26 cellular contexts compared by ENCODE assay signal in genomic region chr3:150484410-150484809, GRCh38.
"Had no signal": no experiment of that assay in that cellular context is flagged by ENCODE, and none has a peak within 500 bp of the region (broad histone marks: within the 10 kb centered on the region; RNA-seq: fewer than 3 reads in every experiment).

No MANE protein-coding gene starts in this region.

- H3K27ac ChIP-seq: epithelial cell of prostate, esophagus squamous epithelium, gastrocnemius medialis, heart right ventricle, left lung, lower lobe of right lung had no signal

- H3K4me1 ChIP-seq: esophagus squamous epithelium, heart right ventricle, left lung, lower lobe of right lung had no signal

- H3K27me3 ChIP-seq: esophagus squamous epithelium, gastrocnemius medialis, heart right ventricle, left lung had no signal

- DNase-seq: cortex of kidney; effector CD8-positive, alpha-beta T cell; effector memory CD8-positive, alpha-beta T cell; endodermal cell; erythroblast; esophagus squamous epithelium; foreskin fibroblast; foreskin melanocyte; gastrocnemius medialis; glutamatergic neuron; head of caudate nucleus; heart right ventricle; hippocampal formation; left cardiac atrium; left lung; left ventricle myocardium superior; lower lobe of right lung; mesenchymal stem cell; mucosa of descending colon; naive B cell; naive thymus-derived CD8-positive, alpha-beta T cell had no signal

- H3K36me3 ChIP-seq: esophagus squamous epithelium, gastrocnemius medialis, left lung, lower lobe of right lung had no signal

- H3K4me3 ChIP-seq: esophagus squamous epithelium, gastrocnemius medialis, heart right ventricle, left lung, lower lobe of right lung, mucosa of descending colon had no signal

- FAIRE-seq: endometrium, islet of Langerhans, keratinocyte had no signal

- H3K9me3 ChIP-seq: esophagus squamous epithelium had no signal

- ATAC-seq: effector memory CD8-positive, alpha-beta T cell; esophagus mucosa; gastrocnemius medialis; heart right ventricle; left cardiac atrium; left lung; left ventricle myocardium superior; lower lobe of right lung; mucosa of descending colon; naive thymus-derived CD8-positive, alpha-beta T cell had no signal
